Comparison of ENCODE assay signal across 1 cellular context in genomic region chr13:112760931-112761330, GRCh38.
TF ChIP-seq lines count a peak whose summit lies in the region.

No MANE protein-coding gene starts in this region.

TF ChIP-seq in IMR-90, 13 proteins besides CTCF, POLR2A, EP300 and RAD21 (continued from another document):
- TF ChIP-seq CEBPB (IDR thresholded peaks at IDR 0.05; ENCODE audit: low read depth, low read length) (no peak), FOS (IDR thresholded peaks at IDR 0.05; ENCODE audit: low read depth, low read length) (no peak), RCOR1 (IDR thresholded peaks at IDR 0.05; ENCODE audit: insufficient replicate concordance, low read length) (no peak)
